ENCODE assay signal across 8 cellular contexts in genomic region chr6:13813011-13813410, GRCh38. TPM values are rescaled to one million over a fixed set of nuclear protein-coding genes. Genes with fewer than 3 reads are reported as not detected.
DNase-seq lines count a peak whose midpoint lies in the region; ATAC-seq and TF ChIP-seq lines count a peak whose summit lies in the region.

No MANE protein-coding gene starts in this region.

- H3K36me3 ChIP-seq in HAP-1 (replicated peaks) (no peaks in the 10 kb centered on the region), RWPE2 (ENCODE audit: low read depth) (0 out of 2 replicates have a peak, but pooled peaks cover 5% of the 10 kb centered on the region), fibroblast of lung (ENCODE audit: control insufficient read depth, insufficient read depth, low read length) (no peaks in the 10 kb centered on the region), skeletal muscle satellite cell (ENCODE audit: insufficient read depth, low read length) (no peaks in the 10 kb centered on the region)

- H3K4me2 ChIP-seq in fibroblast of lung (ENCODE audit: extremely low read depth, insufficient read depth, low read length): peak overlapping the region; percentile 72
- peak overlapping the region; percentile 90 for H3K4me2 ChIP-seq in skeletal muscle satellite cell (ENCODE audit: low read length)

- TF ChIP-seq CTCF in RWPE2 (IDR thresholded peaks at IDR 0.05; ENCODE audit: poor library complexity, severe bottlenecking) (no peak), fibroblast of lung (conservative IDR thresholded peaks at IDR 0.05 in 1 of 2, IDR thresholded peaks at IDR 0.05 in 1 of 2; ENCODE audit: low read depth in 1 of 2, low read length in 2 of 2) (no peak), GM13977 (IDR thresholded peaks at IDR 0.05; ENCODE audit: extremely low read depth, insufficient read depth, missing control alignments) (no peak)

- H3K27ac ChIP-seq in RWPE2 (ENCODE audit: poor library complexity, severe bottlenecking): peak overlapping the region; percentile 71
- no peak overlapping the region for H3K27ac ChIP-seq in fibroblast of lung (ENCODE audit: insufficient read depth, low read length)

- H3K9ac ChIP-seq in fibroblast of lung (ENCODE audit: insufficient read depth, low read length) (no peak overlapping the region), skeletal muscle satellite cell (ENCODE audit: low read depth, low read length) (peak overlapping the region; percentile 95)

- ATAC-seq in RWPE2 (ENCODE audit: low read depth) (no peak), HG02840 (IDR thresholded peaks at IDR 0.05; ENCODE audit: low FRiP score, unreplicated experiment) (no peak), HG03521 (IDR thresholded peaks at IDR 0.05; ENCODE audit: unreplicated experiment) (no peak)

- no peaks in the 10 kb centered on the region for H4K20me1 ChIP-seq in fibroblast of lung (ENCODE audit: control insufficient read depth, extremely low read depth, insufficient read depth, low read length)

- H2AFZ ChIP-seq in fibroblast of lung (ENCODE audit: low read length): no peak overlapping the region

- in situ Hi-C loops in HAP-1 (cut with MboI; ENCODE audit: low sequenced_read_pairs) (no loop called here), GM13977 (cut with MboI; ENCODE audit: low pct_unique_long_range_greater_than_20kb, low sequenced_read_pairs, unreplicated experiment) (no loop called here)

- H3K4me1 ChIP-seq in HAP-1: peaks cover 5% of the 10 kb centered on the region; the same call in 1 of the 2 replicates
- H3K4me1 ChIP-seq in RWPE2 (ENCODE audit: insufficient read depth, poor library complexity, severe bottlenecking): peaks cover 10% of the 10 kb centered on the region
- H3K4me1 ChIP-seq in fibroblast of lung (ENCODE audit: control insufficient read depth, extremely low read depth, insufficient read depth, low read length): no peaks in the 10 kb centered on the region
- H3K4me1 ChIP-seq in skeletal muscle satellite cell (ENCODE audit: control insufficient read depth, insufficient read depth, low read length): peaks cover 12% of the 10 kb centered on the region

- H3K9me3 ChIP-seq in HAP-1: no peaks in the 10 kb centered on the region
- H3K9me3 ChIP-seq in RWPE2 (ENCODE audit: severe bottlenecking): no peaks in the 10 kb centered on the region
- no peaks in the 10 kb centered on the region for H3K9me3 ChIP-seq in fibroblast of lung (ENCODE audit: control insufficient read depth, insufficient read depth, low read depth, low read length)
- no peaks in the 10 kb centered on the region for H3K9me3 ChIP-seq in skeletal muscle satellite cell (replicated peaks; ENCODE audit: low read length)

- peaks cover 22% of the 10 kb centered on the region for H3K79me2 ChIP-seq in fibroblast of lung (ENCODE audit: control insufficient read depth, insufficient read depth, low read length)

- no peak for DNase-seq in HAP-1 (ENCODE audit: low spot score in 2 of 2)
- DNase-seq in RWPE2 (ENCODE audit: low spot score): no peak
- DNase-seq in fibroblast of lung (ENCODE audit: low read depth in 2 of 2): no peak
- DNase-seq in GM13977 (ENCODE audit: low spot score): no peak
- no peak for DNase-seq in NCI-H1105 treated with DMSO at 0.1 percent for 48 hours (lab: John Stamatoyannopoulos, UW)

- H3K4me3 ChIP-seq in HAP-1 (peak overlapping the region; percentile 78), RWPE2 (ENCODE audit: severe bottlenecking) (peak overlapping the region; percentile 72), fibroblast of lung (replicated peaks in 1 of 4; ENCODE audit: control extremely low read depth in 1 of 4, insufficient read depth in 1 of 4, low read depth in 3 of 4, low read length in 4 of 4) (peak overlapping the region; percentile 48 to 85 (median 64)), skeletal muscle satellite cell (ENCODE audit: low read length) (peak overlapping the region; percentile 92)

- H3K27me3 ChIP-seq in HAP-1 (ENCODE audit: low read depth): no peaks in the 10 kb centered on the region
- no peaks in the 10 kb centered on the region for H3K27me3 ChIP-seq in RWPE2 (ENCODE audit: insufficient read depth, poor library complexity, severe bottlenecking)
- no peaks in the 10 kb centered on the region for H3K27me3 ChIP-seq in fibroblast of lung (ENCODE audit: control insufficient read depth, insufficient read depth, low read length)
- no peaks in the 10 kb centered on the region for H3K27me3 ChIP-seq in skeletal muscle satellite cell (ENCODE audit: control insufficient read depth, insufficient read depth, low read length)

RNA-seq across cellular contexts. Expression of gene MCUR1, which starts 1.3 kb away (rescaled TPM):
- 6.3 and 7.4 TPM in 2 replicates for total RNA-seq in fibroblast of lung
- 11.3 and 12.4 TPM in 2 replicates for polyA plus RNA-seq in fibroblast of lung
- polyA plus RNA-seq in fibroblast of lung (2012): 12.0 and 13.1 TPM in 2 replicates
- polyA minus RNA-seq in fibroblast of lung (ENCODE audit: low replicate concordance): 1.8 and 2.7 TPM in 2 replicates
- 12.4 and 13.3 TPM in 2 replicates for total RNA-seq in skeletal muscle satellite cell (2012; rRNA removed)
